1 cellular context compared by ENCODE assay signal in the genomic region with DNA sequence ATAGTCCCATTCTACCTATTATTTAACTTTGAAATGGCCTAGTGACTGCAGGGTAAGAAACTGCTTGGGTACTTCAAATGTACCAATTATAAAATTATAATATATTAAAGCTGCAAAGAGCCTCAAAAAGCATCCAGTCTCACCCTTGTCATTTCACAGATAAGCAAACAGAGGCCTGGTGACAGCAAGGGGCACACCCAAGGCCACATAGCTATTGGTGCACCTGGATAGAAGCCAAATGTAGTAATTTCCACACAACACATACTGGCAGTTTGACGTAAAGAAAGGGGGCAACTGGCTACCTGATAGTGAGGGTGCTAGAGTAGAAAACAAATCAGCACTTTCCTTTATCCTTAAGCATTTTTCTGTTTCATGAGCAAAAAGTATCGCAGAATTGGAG.
TF ChIP-seq lines count a peak whose summit lies in the region.

No MANE protein-coding gene starts in this region.

TF ChIP-seq in HepG2, 621 proteins besides CTCF, POLR2A, EP300 and RAD21 (continued from another document):
- no peak for TF ChIP-seq NKX3-1 (CRISPR knock-in tag; IDR thresholded peaks at IDR 0.05)
